3 cellular contexts compared by ENCODE assay signal in genomic region chr12:104702565-104703139, GRCh38.
TF ChIP-seq lines count a peak whose summit lies in the region.

No MANE protein-coding gene starts in this region.

TF ChIP-seq in liver, 16 proteins besides CTCF, POLR2A, EP300 and RAD21 (continued from another document):
- no peak for TF ChIP-seq REST (IDR thresholded peaks at IDR 0.05)
TF ChIP-seq in liver: peak in this region for 2.

TF ChIP-seq in HepG2, 621 proteins besides CTCF, POLR2A, EP300 and RAD21 (continued from another document):
- TF ChIP-seq TCF12 (IDR thresholded peaks at IDR 0.05) (no peak), TCF12 (CRISPR knock-in tag; IDR thresholded peaks at IDR 0.05) (no peak), ZNF792 (CRISPR knock-in tag; IDR thresholded peaks at IDR 0.05) (no peak), JDP2 (CRISPR knock-in tag; IDR thresholded peaks at IDR 0.05; ENCODE audit: borderline replicate concordance) (no peak), IRF2 (CRISPR knock-in tag; IDR thresholded peaks at IDR 0.05) (no peak), MNT (IDR thresholded peaks at IDR 0.05) (no peak), ZNF180 (CRISPR knock-in tag; IDR thresholded peaks at IDR 0.05; ENCODE audit: borderline replicate concordance, low read depth) (no peak), AKAP8 (CRISPR knock-in tag; IDR thresholded peaks at IDR 0.05) (no peak), MLXIP (CRISPR knock-in tag; IDR thresholded peaks at IDR 0.05; ENCODE audit: borderline replicate concordance) (no peak), HDAC1 (CRISPR knock-in tag; IDR thresholded peaks at IDR 0.05) (no peak), ZBTB2 (CRISPR knock-in tag; IDR thresholded peaks at IDR 0.05; ENCODE audit: low read depth) (no peak), SYNCRIP (IDR thresholded peaks at IDR 0.05; ENCODE audit: insufficient read depth, low read depth, low read length) (no peak), ZNF468 (CRISPR knock-in tag; IDR thresholded peaks at IDR 0.05) (no peak)

TF ChIP-seq in SK-N-SH, 30 proteins besides CTCF, POLR2A, EP300 and RAD21 (continued from another document):
- no peak for TF ChIP-seq REST (IDR thresholded peaks at IDR 0.05; ENCODE audit: low read depth, low read length)
- no peak for TF ChIP-seq TCF12 (IDR thresholded peaks at IDR 0.05)
- TF ChIP-seq CHD2 (IDR thresholded peaks at IDR 0.05; ENCODE audit: low read length, partially characterized antibody): no peak
- no peak for TF ChIP-seq GABPA (IDR thresholded peaks at IDR 0.05; ENCODE audit: low read depth)
- TF ChIP-seq ELF1 (IDR thresholded peaks at IDR 0.05): no peak
- TF ChIP-seq SMC3 (IDR thresholded peaks at IDR 0.05; ENCODE audit: low read depth, low read length): no peak
- TF ChIP-seq GATA2 (CRISPR knock-in tag; IDR thresholded peaks at IDR 0.05): no peak
- TF ChIP-seq USF1 (IDR thresholded peaks at IDR 0.05; ENCODE audit: borderline replicate concordance, low read depth): no peak
- no peak for TF ChIP-seq USF2 (IDR thresholded peaks at IDR 0.05; ENCODE audit: borderline replicate concordance, low read depth, low read length)
- TF ChIP-seq PBX3 (IDR thresholded peaks at IDR 0.05): no peak
- no peak for TF ChIP-seq FOSL2 (IDR thresholded peaks at IDR 0.05; ENCODE audit: borderline replicate concordance, low read depth)
- TF ChIP-seq JUND (IDR thresholded peaks at IDR 0.05): no peak
